Comparison of ENCODE assay signal across 9 cellular contexts in genomic region chr4:184420881-184421416, GRCh38. TPM values are rescaled to one million over a fixed set of nuclear protein-coding genes. Genes with fewer than 3 reads are reported as not detected.
DNase-seq lines count a peak whose midpoint lies in the region; ATAC-seq and TF ChIP-seq lines count a peak whose summit lies in the region.
"Had no signal": no experiment of that assay in that cellular context is flagged by ENCODE, and none has a peak within 500 bp of the region (broad histone marks: within the 10 kb centered on the region; RNA-seq: fewer than 3 reads in every experiment).

No MANE protein-coding gene starts in this region.

- H3K27me3 Mint-ChIP-seq in CD8-positive, alpha-beta memory T cell = no peaks in the 10 kb centered on the region
- H3K27me3 Mint-ChIP-seq in activated naive CD8-positive, alpha-beta T cell treated with anti-CD3 and anti-CD28 coated beads for 36 hours = no peaks in the 10 kb centered on the region

- H3K27ac ChIP-seq in CD8-positive, alpha-beta memory T cell (ENCODE audit: low read depth, low read length) = peak overlapping the region; percentile 20
- H3K27ac ChIP-seq in PC-9 = no peak overlapping the region

- H3K4me3 ChIP-seq in CD8-positive, alpha-beta memory T cell (ENCODE audit: low read length) = peak overlapping the region; percentile 26
- H3K4me3 ChIP-seq in PC-9 = no peak overlapping the region

- peaks cover 0 to 6% (median 0%) of the 10 kb centered on the region in 5 donors for H3K9me3 Mint-ChIP-seq in CD8-positive, alpha-beta memory T cell
- H3K9me3 Mint-ChIP-seq in activated naive CD8-positive, alpha-beta T cell treated with anti-CD3 and anti-CD28 coated beads for 36 hours = peaks cover 10% of the 10 kb centered on the region

- H3K4me2 ChIP-seq in PC-9 = no peak overlapping the region

- H3K27ac Mint-ChIP-seq in CD8-positive, alpha-beta memory T cell = peak overlapping the region; percentile 87 to 97 (median 92)
- H3K27ac Mint-ChIP-seq in activated naive CD8-positive, alpha-beta T cell treated with anti-CD3 and anti-CD28 coated beads for 36 hours = peak overlapping the region; percentile 86

- no peak for DNase-seq in CD8-positive, alpha-beta memory T cell
- peak; percentile 15 for DNase-seq in activated naive CD8-positive, alpha-beta T cell treated with anti-CD3 and anti-CD28 coated beads for 36 hours
- DNase-seq in PC-9 (no peak), Right ventricle myocardium superior (no peak), SK-N-DZ (ENCODE audit: low spot score) (no peak), DMS153 (lab: John Stamatoyannopoulos, UW) (no peak)
- DNase-seq: stimulated activated CD4-positive, alpha-beta T cell treated with anti-CD3 and anti-CD28 coated beads, Interleukin-4, amount 100 ng/mL, for 4 hours had no signal

- no peak for TF ChIP-seq CTCF in PC-9 (conservative IDR thresholded peaks at IDR 0.05)

- peak; percentile 63 for ATAC-seq in GM19438 (IDR thresholded peaks at IDR 0.05; ENCODE audit: low read depth, unreplicated experiment)
- ATAC-seq in HG03139 (IDR thresholded peaks at IDR 0.05; ENCODE audit: unreplicated experiment) = peak; percentile 44
- ATAC-seq in Right ventricle myocardium superior (ENCODE audit: poor library complexity) = no peak

- POLR2A ChIA-PET in CD8-positive, alpha-beta memory T cell (lab: Charles Lee) = interaction anchor here (0.6 to 2.4 kb wide), 2 partner anchors 45 to 54 kb away, joined by 3 to 8 read pairs; partner anchors contain the start of gene IRF2
- POLR2A ChIA-PET in PC-9 (lab: Charles Lee; ENCODE audit: unreplicated experiment) = no interaction called here

- no peaks in the 10 kb centered on the region for H4K20me1 ChIP-seq in PC-9 (ENCODE audit: insufficient read depth)

- no peak overlapping the region for H2AFZ ChIP-seq in PC-9

- H3K36me3 Mint-ChIP-seq in CD8-positive, alpha-beta memory T cell = peaks cover 8 to 64% (median 25%) of the 10 kb centered on the region in 3 donors
- H3K36me3 Mint-ChIP-seq in activated naive CD8-positive, alpha-beta T cell treated with anti-CD3 and anti-CD28 coated beads for 36 hours = peaks cover 71% of the 10 kb centered on the region

- H3K4me1 Mint-ChIP-seq in CD8-positive, alpha-beta memory T cell = peaks cover 68 to 94% (median 80%) of the 10 kb centered on the region in 3 donors
- H3K4me1 Mint-ChIP-seq in activated naive CD8-positive, alpha-beta T cell treated with anti-CD3 and anti-CD28 coated beads for 36 hours = peaks cover 73% of the 10 kb centered on the region

- CTCF ChIA-PET in CD8-positive, alpha-beta memory T cell (lab: Charles Lee) = interaction anchor here (1.4 to 1.6 kb wide), 2 partner anchors 15 to 157 kb away, joined by 3 to 7 read pairs; no protein-coding TSS in a partner anchor
- CTCF ChIA-PET in PC-9 (lab: Charles Lee) = no interaction called here

- no peaks in the 10 kb centered on the region for H3K9me2 ChIP-seq in PC-9 (ENCODE audit: insufficient read depth)

- H3K36me3 ChIP-seq in CD8-positive, alpha-beta memory T cell (ENCODE audit: insufficient read depth, low read length) = peaks cover 22% of the 10 kb centered on the region
- no peaks in the 10 kb centered on the region for H3K36me3 ChIP-seq in PC-9 (ENCODE audit: low read depth)

- peak overlapping the region; percentile 57 to 81 (median 71) for H3K4me3 Mint-ChIP-seq in CD8-positive, alpha-beta memory T cell
- H3K4me3 Mint-ChIP-seq in activated naive CD8-positive, alpha-beta T cell treated with anti-CD3 and anti-CD28 coated beads for 36 hours = peak overlapping the region; percentile 48

- H3K27me3 ChIP-seq in CD8-positive, alpha-beta memory T cell (ENCODE audit: insufficient read depth, low read length, poor library complexity, severe bottlenecking) = no peaks in the 10 kb centered on the region
- H3K27me3 ChIP-seq in PC-9 (ENCODE audit: insufficient read depth, low read depth) = no peaks in the 10 kb centered on the region

- H3K4me1 ChIP-seq in CD8-positive, alpha-beta memory T cell (ENCODE audit: insufficient read depth, low read length) = peaks cover 55% of the 10 kb centered on the region
- H3K4me1 ChIP-seq in PC-9 (replicated peaks; ENCODE audit: insufficient read depth) = peaks cover 16% of the 10 kb centered on the region

- peaks cover 7% of the 10 kb centered on the region; the same call in 1 of the 2 replicates for H3F3A ChIP-seq in PC-9 (ENCODE audit: insufficient read depth, low read depth)

- BruUV-seq in PC-9 (replicated peaks; lab: Mats Ljungman, UMichigan) = no TSS peak

- intact Hi-C loops in PC-9 (cut with micrococcal nuclease; ENCODE audit: unreplicated experiment) = no loop called here
- intact Hi-C loops in Right ventricle myocardium superior (cut with DNase I) = no loop called here

- H3K9me3 ChIP-seq in CD8-positive, alpha-beta memory T cell (ENCODE audit: low read length) = no peaks in the 10 kb centered on the region
- no peaks in the 10 kb centered on the region for H3K9me3 ChIP-seq in PC-9 (ENCODE audit: insufficient read depth, low read depth)

- no peaks in the 10 kb centered on the region; the same call in 1 of the 2 replicates for H3K79me2 ChIP-seq in PC-9 (ENCODE audit: low read depth)

RNA-seq across cellular contexts. Expression of gene IRF2, which starts 53.4 kb away (rescaled TPM):
- total RNA-seq in CD8-positive, alpha-beta memory T cell = 10 to 100 TPM; 44.1 to 44.3 TPM
- polyA plus RNA-seq in CD8-positive, alpha-beta memory T cell = 79.3 TPM
- 10 to 100 TPM; 49.1 to 61.4 TPM for total RNA-seq in activated naive CD8-positive, alpha-beta T cell treated with anti-CD3 and anti-CD28 coated beads for 36 hours
- total RNA-seq in PC-9 (2021) (27.4 and 34.4 TPM in 2 replicates), Right ventricle myocardium superior (27.2 TPM)
- polyA plus RNA-seq in SK-N-DZ (2014; cell fraction: cytosol; rRNA removed) = 2.2 and 4.8 TPM in 2 replicates
- 2.2 and 2.7 TPM in 2 replicates for polyA plus RNA-seq in SK-N-DZ (2014; cell fraction: nucleus; rRNA removed)
